ENCODE assay signal across 10 cellular contexts in the genomic region with DNA sequence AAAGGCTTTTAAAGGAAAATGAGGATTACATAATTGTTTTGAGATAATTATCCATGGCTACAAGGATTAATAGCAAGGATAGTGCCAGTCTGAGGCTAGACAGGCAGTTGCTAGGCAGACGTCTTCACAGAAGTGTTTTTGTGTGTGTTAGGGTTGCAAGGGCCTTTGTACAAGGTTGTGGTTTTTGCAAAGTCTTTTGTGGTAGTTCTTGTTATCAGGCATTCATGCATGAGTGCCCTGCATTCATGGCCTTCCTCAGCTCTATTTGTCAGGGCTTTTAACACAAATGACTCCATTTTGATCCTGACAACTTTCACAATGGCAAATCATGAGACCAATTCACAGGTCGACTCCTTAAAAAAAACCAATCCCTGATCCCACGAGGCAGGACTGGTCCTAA.
A peak's percentile ranks its signal among the peaks of the same experiment; 100 is the strongest.
DNase-seq lines count a peak whose midpoint lies in the region; ATAC-seq and TF ChIP-seq lines count a peak whose summit lies in the region.
"Had no signal": no experiment of that assay in that cellular context is flagged by ENCODE, and none has a peak within 500 bp of the region (broad histone marks: within the 10 kb centered on the region; RNA-seq: fewer than 3 reads in every experiment).

No MANE protein-coding gene starts in this region.

- no peak overlapping the region for H3K4me3 ChIP-seq in GM12864 (ENCODE audit: low read depth, low read length)
- H3K4me3 ChIP-seq in astrocyte of the cerebellum (ENCODE audit: low read depth, low read length), result no peak overlapping the region
- no peak overlapping the region for H3K4me3 ChIP-seq in gastrocnemius medialis

- no peak for TF ChIP-seq POLR2A in gastrocnemius medialis (IDR thresholded peaks at IDR 0.05)

- in situ Hi-C loops in astrocyte of the cerebellum (cut with HindIII; ENCODE audit: low sequenced_read_pairs), result no loop called here
- in situ Hi-C loops in gastrocnemius medialis (cut with MboI; ENCODE audit: low sequenced_read_pairs in 4 of 4), result no loop called here

- TF ChIP-seq CTCF in GM12864 (IDR thresholded peaks at IDR 0.05; ENCODE audit: low read depth, low read length, missing control alignments) (no peak), astrocyte of the cerebellum (IDR thresholded peaks at IDR 0.05; ENCODE audit: low read depth, low read length, missing control alignments) (no peak), omental fat pad (IDR thresholded peaks at IDR 0.05) (no peak), gastrocnemius medialis (IDR thresholded peaks at IDR 0.05 in 4 of 5, conservative IDR thresholded peaks at IDR 0.05 in 1 of 5) (no peak)

- H3K27me3 ChIP-seq in gastrocnemius medialis, result no peaks in the 10 kb centered on the region

- intact Hi-C loops in gastrocnemius medialis (cut with DNase I; ENCODE audit: low total_unique reads), result no loop called here

- peak; percentile 56 for ATAC-seq in GM21576 (IDR thresholded peaks at IDR 0.05; ENCODE audit: unreplicated experiment)
- ATAC-seq in HG03571 (IDR thresholded peaks at IDR 0.05; ENCODE audit: unreplicated experiment), result peak; percentile 54
- ATAC-seq in omental fat pad (ENCODE audit: low FRiP score), result no peak
- ATAC-seq in gastrocnemius medialis, result no peak

- no peak overlapping the region for H3K27ac ChIP-seq in gastrocnemius medialis

- DNase-seq in GM12864 (ENCODE audit: low read depth) (peak; percentile 58), astrocyte of the cerebellum (ENCODE audit: low read depth) (peak; percentile 64), omental fat pad (ENCODE audit: low spot score) (no peak), GM03348 (ENCODE audit: low spot score) (no peak), 8988T (no peak), gastrocnemius medialis (no peak)
- DNase-seq: activated CD4-positive, alpha-beta T cell treated with anti-CD3 and anti-CD28 coated beads, Interleukin-2, amount 50 U/mL, for 4 hours; stimulated activated CD4-positive, alpha-beta T cell treated with anti-CD3 and anti-CD28 coated beads, Interleukin-4, amount 100 ng/mL, for 1 hour had no signal

- peaks cover 11 to 17% of the 10 kb centered on the region in 2 donors for H3K4me1 ChIP-seq in gastrocnemius medialis

- no peaks in the 10 kb centered on the region for H3K9me3 ChIP-seq in gastrocnemius medialis

- no peaks in the 10 kb centered on the region for H3K36me3 ChIP-seq in gastrocnemius medialis

Comparison
In these comparisons a context has a peak if more than half of its experiments do, and no peak if none do; other contexts are left out.
1. DNase-seq: peak in GM12864 (single experiment) and astrocyte of the cerebellum (single experiment); none in omental fat pad (single experiment), GM03348 (single experiment), 8988T (single experiment) and gastrocnemius medialis (0 of 2).
2. ATAC-seq: peak in GM21576 (single experiment) and HG03571 (single experiment); none in omental fat pad (single experiment) and gastrocnemius medialis (0 of 2).